Comparison of ENCODE assay signal across 1 cellular context in genomic region chr2:232449964-232450363, GRCh38.
TF ChIP-seq lines count a peak whose summit lies in the region.

No MANE protein-coding gene starts in this region.

TF ChIP-seq in SK-N-SH treated with all-trans-retinoic acid at 6 μM for 48 hours, 23 proteins besides CTCF, POLR2A, EP300 and RAD21 (continued from another document):
- TF ChIP-seq CSRNP3 (CRISPR knock-in tag; IDR thresholded peaks at IDR 0.05) (no peak), PPARA (CRISPR knock-in tag; IDR thresholded peaks at IDR 0.05; ENCODE audit: borderline replicate concordance) (no peak), TOX (CRISPR knock-in tag; IDR thresholded peaks at IDR 0.05; ENCODE audit: borderline replicate concordance) (no peak), ZNF8 (CRISPR knock-in tag; IDR thresholded peaks at IDR 0.05) (no peak), BACH2 (CRISPR knock-in tag; IDR thresholded peaks at IDR 0.05; ENCODE audit: borderline replicate concordance) (no peak), SNAI2 (CRISPR knock-in tag; IDR thresholded peaks at IDR 0.05) (no peak)
